ENCODE assay signal across 23 cellular contexts in genomic region chr18:21257383-21257782, GRCh38. TPM values are rescaled to one million over a fixed set of nuclear protein-coding genes. Genes with fewer than 3 reads are reported as not detected.
A peak's percentile ranks its signal among the peaks of the same experiment; 100 is the strongest.
DNase-seq lines count a peak whose midpoint lies in the region; ATAC-seq and TF ChIP-seq lines count a peak whose summit lies in the region.
"Had no signal": no experiment of that assay in that cellular context is flagged by ENCODE, and none has a peak within 500 bp of the region (broad histone marks: within the 10 kb centered on the region; RNA-seq: fewer than 3 reads in every experiment).

No MANE protein-coding gene starts in this region.

- H3K27ac Mint-ChIP-seq in mesothelial cell of epicardium = peak overlapping the region; percentile 97
- H3K27ac Mint-ChIP-seq: activated CD4-positive, alpha-beta T cell treated with anti-CD3 and anti-CD28 coated beads, Interleukin-2, amount 10 ng/mL, durations not matched to agents 7 days and 5 days; activated naive CD4-positive, alpha-beta T cell treated with anti-CD3 and anti-CD28 coated beads, Interleukin-2, amount 50 U/mL, for 24 hours; activated T-helper 1 cell treated with anti-CD3 and anti-CD28 coated beads, Interleukin-12 subunit alpha, Interleukin-12 subunit beta, Interleukin-2, Interleukin-4 antibody, amounts not matched to agents 30 ng/mL and 10 ng/mL and 1 ng/mL, durations not matched to agents 14 hours and 24 hours and 36 hours; nephron had no signal

- in situ Hi-C loops in astrocyte of the spinal cord (cut with HindIII; ENCODE audit: low sequenced_read_pairs) = no loop called here

- no peak for ATAC-seq in HG03097 (IDR thresholded peaks at IDR 0.05; ENCODE audit: low FRiP score, unreplicated experiment)
- ATAC-seq: heart left ventricle had no signal

- no peaks in the 10 kb centered on the region for H3K36me3 Mint-ChIP-seq in mesothelial cell of epicardium
- H3K36me3 Mint-ChIP-seq: activated naive CD4-positive, alpha-beta T cell treated with anti-CD3 and anti-CD28 coated beads, Interleukin-2, amount 50 U/mL, for 24 hours had no signal

- H3K9me3 Mint-ChIP-seq in mesothelial cell of epicardium = no peaks in the 10 kb centered on the region
- H3K9me3 Mint-ChIP-seq: activated CD4-positive, alpha-beta T cell treated with anti-CD3 and anti-CD28 coated beads, Interleukin-2, amount 10 ng/mL, durations not matched to agents 7 days and 5 days; activated naive CD4-positive, alpha-beta T cell treated with anti-CD3 and anti-CD28 coated beads, Interleukin-2, amount 50 U/mL, for 24 hours; activated T-helper 1 cell treated with anti-CD3 and anti-CD28 coated beads, Interleukin-12 subunit alpha, Interleukin-12 subunit beta, Interleukin-2, Interleukin-4 antibody, amounts not matched to agents 30 ng/mL and 10 ng/mL and 1 ng/mL, durations not matched to agents 14 hours and 24 hours and 36 hours; nephron had no signal

- H3K4me1 Mint-ChIP-seq in mesothelial cell of epicardium = peaks cover 35% of the 10 kb centered on the region
- H3K4me1 Mint-ChIP-seq: activated CD4-positive, alpha-beta T cell treated with anti-CD3 and anti-CD28 coated beads, Interleukin-2, amount 10 ng/mL, durations not matched to agents 7 days and 5 days; activated naive CD4-positive, alpha-beta T cell treated with anti-CD3 and anti-CD28 coated beads, Interleukin-2, amount 50 U/mL, for 24 hours; nephron had no signal

- no peaks in the 10 kb centered on the region for H3K27me3 Mint-ChIP-seq in mesothelial cell of epicardium (ENCODE audit: low read depth)

- DNase-seq in AG20443 (ENCODE audit: low spot score) (peak; percentile 14), HS-5 (ENCODE audit: low read depth) (peak; percentile 22), astrocyte of the spinal cord (ENCODE audit: low read depth, low spot score) (peak; percentile 20), mesothelial cell of epicardium (ENCODE audit: low spot score in 2 of 2, unreplicated experiment in 2 of 2) (no peak), DMS 273 treated with DMSO at 0.1 percent for 48 hours (lab: John Stamatoyannopoulos, UW) (no peak), NCI-H2171 treated with DMSO at 0.1 percent for 48 hours (lab: John Stamatoyannopoulos, UW) (no peak), islet precursor cell (no peak)
- DNase-seq: activated CD4-positive, alpha-beta T cell treated with anti-CD3 and anti-CD28 coated beads, Interleukin-2, amount 10 ng/mL, durations not matched to agents 7 days and 5 days; colonic mucosa; heart left ventricle; left ventricle myocardium inferior; midbrain; NCI-H1105 treated with DMSO at 0.1 percent for 48 hours; NCI-H2081 treated with DMSO at 0.1 percent for 48 hours; NCI-H510A treated with DMSO at 0.1 percent for 48 hours; RPMI8226 had no signal

- H3K4me3 Mint-ChIP-seq in mesothelial cell of epicardium = no peak overlapping the region
- H3K4me3 Mint-ChIP-seq: activated CD4-positive, alpha-beta T cell treated with anti-CD3 and anti-CD28 coated beads, Interleukin-2, amount 10 ng/mL, durations not matched to agents 7 days and 5 days; activated naive CD4-positive, alpha-beta T cell treated with anti-CD3 and anti-CD28 coated beads, Interleukin-2, amount 50 U/mL, for 24 hours; activated T-helper 1 cell treated with anti-CD3 and anti-CD28 coated beads, Interleukin-12 subunit alpha, Interleukin-12 subunit beta, Interleukin-2, Interleukin-4 antibody, amounts not matched to agents 30 ng/mL and 10 ng/mL and 1 ng/mL, durations not matched to agents 14 hours and 24 hours and 36 hours; nephron had no signal

- TF ChIP-seq CTCF in astrocyte of the spinal cord (IDR thresholded peaks at IDR 0.05; ENCODE audit: low read depth, low read length) = no peak
- no peak for TF ChIP-seq CTCF in mesothelial cell of epicardium (IDR thresholded peaks at IDR 0.05; ENCODE audit: unreplicated experiment)

- no peak overlapping the region for H3K4me3 ChIP-seq in astrocyte of the spinal cord (ENCODE audit: low read depth, low read length)
- H3K4me3 ChIP-seq: breast epithelium, colonic mucosa, heart left ventricle, left ventricle myocardium inferior, SK-N-MC had no signal

RNA-seq across cellular contexts. Expression of gene GREB1L, which starts 15.4 kb away (rescaled TPM):
- total RNA-seq in mesothelial cell of epicardium = 23.0 to 25.5 TPM (median 25.3 TPM) in 3 replicates
- total RNA-seq: activated CD4-positive, alpha-beta T cell treated with anti-CD3 and anti-CD28 coated beads, Interleukin-2, amount 10 ng/mL, durations not matched to agents 7 days and 5 days; activated T-helper 1 cell treated with anti-CD3 and anti-CD28 coated beads, Interleukin-12 subunit alpha, Interleukin-12 subunit beta, Interleukin-2, Interleukin-4 antibody, amounts not matched to agents 30 ng/mL and 10 ng/mL and 1 ng/mL, durations not matched to agents 14 hours and 24 hours and 36 hours; T-helper 2 cell treated with Interferon-gamma antibody and Interleukin-4, amounts not matched to agents 100 ng/mL and 5 ng/mL, for 36 hours had no signal

Comparison
In these comparisons a context has a peak if more than half of its experiments do, and no peak if none do; other contexts are left out.
1. DNase-seq: peak in AG20443 (single experiment), HS-5 (single experiment) and astrocyte of the spinal cord (single experiment); none in mesothelial cell of epicardium (0 of 2), DMS 273 treated with DMSO at 0.1 percent for 48 hours (single experiment), NCI-H2171 treated with DMSO at 0.1 percent for 48 hours (single experiment) and islet precursor cell (single experiment).